Comparison of ENCODE assay signal across 7 cellular contexts in the genomic region with DNA sequence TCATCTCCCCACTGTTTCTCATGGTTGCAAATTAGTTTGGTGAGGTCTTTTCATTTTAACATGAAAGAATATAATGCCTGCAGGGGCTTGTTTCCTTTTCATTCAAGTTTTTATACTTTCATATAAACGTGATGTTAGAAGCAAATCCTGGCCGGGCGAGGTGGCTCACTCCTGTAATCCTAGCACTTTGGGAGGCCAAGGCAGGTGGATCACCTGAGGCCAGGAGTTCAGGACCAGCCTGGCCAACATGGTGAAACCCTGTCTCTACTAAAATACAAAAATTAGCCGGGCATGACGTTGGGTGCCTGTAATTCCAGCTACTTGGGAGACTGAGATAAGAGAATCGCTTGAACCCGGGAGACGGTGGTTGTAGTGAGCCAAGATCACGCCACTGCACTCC. TPM values are rescaled to one million over a fixed set of nuclear protein-coding genes. Genes with fewer than 3 reads are reported as not detected.
A peak's percentile ranks its signal among the peaks of the same experiment; 100 is the strongest.
DNase-seq lines count a peak whose midpoint lies in the region; ATAC-seq and TF ChIP-seq lines count a peak whose summit lies in the region.
"Not testable (repeated sequence)": the region's sequence is repeated elsewhere in the genome, so short reads cannot be mapped to it uniquely, and the experiment has no call there.

No MANE protein-coding gene starts in this region.

- peaks cover 15% of the 10 kb centered on the region for H3K4me1 ChIP-seq in iPS-20b (ENCODE audit: insufficient read depth, low read length)
- H3K4me1 ChIP-seq in spleen, result peaks cover 0 to 35% (median 20%) of the 10 kb centered on the region in 6 donors

- H3K27me3 ChIP-seq in iPS-20b (ENCODE audit: insufficient read depth, low read length); spleen (replicated peaks in 1 of 7): not testable (repeated sequence)

- peaks cover 14% of the 10 kb centered on the region; the same call in 1 of the 2 replicates for H3K36me3 Mint-ChIP-seq in HFFc6 (ENCODE audit: low read depth)
- peaks cover 33% of the 10 kb centered on the region for H3K36me3 Mint-ChIP-seq in activated B cell treated with CpG ODN at 0.5 μM for 24 hours (ENCODE audit: low read depth)
- H3K36me3 Mint-ChIP-seq in brain, result peaks cover 25% of the 10 kb centered on the region
- peaks cover 34% of the 10 kb centered on the region for H3K36me3 Mint-ChIP-seq in nephron progenitor cell (ENCODE audit: low read depth)

- intact Hi-C loops in activated B cell treated with CpG ODN at 0.5 μM for 24 hours (cut with micrococcal nuclease), result loop anchor here (1.0 kb wide), 1 partner anchor 9 kb away; no protein-coding TSS in a partner anchor
- intact Hi-C loops in spleen (cut with DNase I; ENCODE audit: low total_unique reads), result not testable (repeated sequence)

- H3K9me3 ChIP-seq in iPS-20b (ENCODE audit: insufficient read depth, low read depth, low read length); spleen: not testable (repeated sequence)

- 75 to 85% (median 82%) methylated on average over 9 of the region's 9 CpGs for WGBS in spleen, 5 donors

- not testable (repeated sequence) for H3K9me3 Mint-ChIP-seq in HFFc6, activated B cell treated with CpG ODN at 0.5 μM for 24 hours, brain, nephron progenitor cell

- peak; percentile 6 for ATAC-seq in activated B cell treated with CpG ODN at 0.5 μM for 24 hours (ENCODE audit: low read depth)

- peaks cover 33% of the 10 kb centered on the region for H3K4me1 Mint-ChIP-seq in HFFc6 (ENCODE audit: low read depth)
- H3K4me1 Mint-ChIP-seq in activated B cell treated with CpG ODN at 0.5 μM for 24 hours, result peaks cover 27% of the 10 kb centered on the region
- peaks cover 19% of the 10 kb centered on the region for H3K4me1 Mint-ChIP-seq in brain
- H3K4me1 Mint-ChIP-seq in nephron progenitor cell, result peaks cover 27% of the 10 kb centered on the region

- H3K27ac Mint-ChIP-seq in HFFc6 (peak overlapping the region; percentile 84), activated B cell treated with CpG ODN at 0.5 μM for 24 hours (peak overlapping the region; percentile 59), brain (peak overlapping the region; percentile 15 to 87 (median 80))
- not testable (repeated sequence) for H3K27ac Mint-ChIP-seq in nephron progenitor cell

- peaks cover 17% of the 10 kb centered on the region for H3K36me3 ChIP-seq in iPS-20b (ENCODE audit: insufficient read depth, low read depth, low read length)
- peaks cover 0 to 48% (median 26%) of the 10 kb centered on the region in 6 donors for H3K36me3 ChIP-seq in spleen

- H3K27me3 Mint-ChIP-seq in HFFc6 (ENCODE audit: insufficient read depth); activated B cell treated with CpG ODN at 0.5 μM for 24 hours; brain; nephron progenitor cell (ENCODE audit: low read depth, poor library complexity): not testable (repeated sequence)

- H3K4me3 Mint-ChIP-seq in HFFc6, result peak overlapping the region; percentile 82
- H3K4me3 Mint-ChIP-seq in activated B cell treated with CpG ODN at 0.5 μM for 24 hours, result peak overlapping the region; percentile 78
- peak overlapping the region; percentile 7 to 76 (median 71) for H3K4me3 Mint-ChIP-seq in brain
- peak overlapping the region; percentile 73 for H3K4me3 Mint-ChIP-seq in nephron progenitor cell

- H3K27ac ChIP-seq in epithelial cell of prostate (peak overlapping the region; percentile 78), iPS-20b (ENCODE audit: low read length) (peak overlapping the region; percentile 21), spleen (peak overlapping the region in 5 of 8 donors; percentile 69 to 80 (median 73))

- POLR2A ChIA-PET in activated B cell treated with CpG ODN at 0.5 μM for 24 hours (lab: Charles Lee), result interaction anchor here (0.7 to 3.1 kb wide), 3 partner anchors 10 to 57 kb away, joined by 3 to 18 read pairs (median 5); partner anchors contain the start of gene COPG1

- CTCF ChIA-PET in activated B cell treated with CpG ODN at 0.5 μM for 24 hours (lab: Charles Lee), result interaction anchor here (2.6 kb wide), 1 partner anchor 10 kb away, joined by 14 read pairs; a partner anchor contains a TSS

- not testable (repeated sequence) for TF ChIP-seq CTCF in HFFc6 (IDR thresholded peaks at IDR 0.05); activated B cell treated with CpG ODN at 0.5 μM for 24 hours (IDR thresholded peaks at IDR 0.05); brain (conservative IDR thresholded peaks at IDR 0.05); nephron progenitor cell (IDR thresholded peaks at IDR 0.05); spleen (IDR thresholded peaks at IDR 0.05 in 8 of 11, conservative IDR thresholded peaks at IDR 0.05 in 3 of 11)

- not testable (repeated sequence) for TF ChIP-seq POLR2A in spleen (IDR thresholded peaks at IDR 0.05)

- peak overlapping the region; percentile 50 for H3K4me3 ChIP-seq in iPS-20b (ENCODE audit: low read length)
- H3K4me3 ChIP-seq in spleen, result peak overlapping the region in 3 of 8 donors; percentile 34 to 61 (median 40)

- H3K9ac ChIP-seq in iPS-20b (ENCODE audit: low read depth, low read length), result peak overlapping the region; percentile 60; the same call in 1 of the 2 replicates

- DNase-seq in HFFc6; activated B cell treated with CpG ODN at 0.5 μM for 24 hours; epithelial cell of prostate (ENCODE audit: low read depth, low spot score); nephron progenitor cell; spleen: not testable (repeated sequence)

RNA-seq across cellular contexts. Expression of gene HMCES, which starts 27.5 kb away (rescaled TPM):
- total RNA-seq in HFFc6 (2021; fragmentation: NEBNext Ultra II Directional; extraction: Animal tissue kit (Norgen Biotek cat#: 25700)), result 10 to 100 TPM; 28.3 to 33.9 (median 31.4) TPM
- total RNA-seq in activated B cell treated with CpG ODN at 0.5 μM for 24 hours (31.7 and 37.2 TPM in 2 replicates), spleen (10 to 100 TPM; 24.0 to 31.9 (median 30.7) TPM)
- polyA plus RNA-seq in brain (ENCODE audit: insufficient read depth, low read depth, low replicate concordance) (84.2 TPM), spleen (10 to 100 TPM; 16.1 to 60.7 (median 18.8) TPM)

RNA-seq across cellular contexts. Expression of gene COPG1, which starts 56.8 kb away (rescaled TPM):
- 100 to 1,000 TPM; 316 to 393 (median 342) TPM for total RNA-seq in HFFc6 (2021; fragmentation: NEBNext Ultra II Directional; extraction: Animal tissue kit (Norgen Biotek cat#: 25700))
- total RNA-seq in activated B cell treated with CpG ODN at 0.5 μM for 24 hours (92.2 and 101 TPM in 2 replicates), spleen (100 to 1,000 TPM in 5 of 7 donors, 10 to 100 TPM in 2; 90.8 to 134 (median 116) TPM)
- polyA plus RNA-seq in brain (ENCODE audit: insufficient read depth, low read depth, low replicate concordance) (178 TPM), spleen (10 to 100 TPM; 47.8 to 52.3 (median 49.8) TPM)

Comparison
In these comparisons a context has a peak if more than half of its experiments do, and no peak if none do; other contexts are left out.
1. H3K27ac ChIP-seq: peak in every context shown above with its lines; median percentile 78 in epithelial cell of prostate; 73 in spleen; 21 in iPS-20b.